Comparison of ENCODE assay signal across 8 cellular contexts in the genomic region with DNA sequence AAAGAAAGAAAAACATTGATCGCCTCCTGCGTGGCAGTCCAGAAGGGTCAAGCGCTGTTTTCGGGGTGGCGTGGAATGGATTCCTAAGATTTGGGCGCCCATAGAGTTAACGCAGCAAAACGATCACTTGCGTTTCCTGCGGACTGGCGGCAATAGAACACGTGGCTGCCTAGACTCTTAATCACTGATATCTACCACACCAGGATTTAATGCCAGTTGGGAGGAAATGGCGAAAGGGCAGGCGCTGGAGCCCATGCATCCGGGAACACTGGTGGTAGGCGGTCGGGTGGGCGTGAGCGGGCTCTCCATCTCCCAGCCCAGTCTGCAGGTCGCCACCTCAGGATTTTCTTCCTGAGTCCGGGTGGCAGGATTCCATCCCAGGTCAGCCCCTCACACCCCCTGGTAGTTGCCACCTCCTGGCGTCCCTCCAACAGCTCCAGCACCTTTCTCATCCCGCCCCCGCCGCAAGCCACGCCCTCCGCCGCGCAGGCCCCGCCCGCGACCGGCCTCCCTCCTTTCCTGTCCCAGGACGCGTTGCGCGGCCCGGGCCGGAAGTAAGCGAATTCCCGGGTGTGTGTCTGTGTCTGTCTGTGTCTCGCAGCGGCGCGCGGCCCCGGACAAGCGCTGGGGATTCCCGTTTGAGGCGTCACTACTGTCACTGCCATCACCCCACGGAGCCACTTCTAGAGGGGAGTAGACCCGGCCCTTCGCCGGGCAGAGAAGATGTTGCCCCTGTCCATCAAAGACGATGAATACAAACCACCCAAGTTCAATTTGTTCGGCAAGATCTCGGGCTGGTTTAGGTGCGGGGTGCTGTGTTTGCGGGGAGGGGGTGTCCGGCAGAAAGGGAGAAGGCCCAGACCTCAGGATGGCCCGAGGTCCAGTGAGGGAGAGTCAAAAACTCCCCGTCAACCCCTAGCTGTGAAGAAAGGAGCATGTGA. TPM values are rescaled to one million over a fixed set of nuclear protein-coding genes. Genes with fewer than 3 reads are reported as not detected.
DNase-seq lines count a peak whose midpoint lies in the region; ATAC-seq and TF ChIP-seq lines count a peak whose summit lies in the region.

A gene with protein sequence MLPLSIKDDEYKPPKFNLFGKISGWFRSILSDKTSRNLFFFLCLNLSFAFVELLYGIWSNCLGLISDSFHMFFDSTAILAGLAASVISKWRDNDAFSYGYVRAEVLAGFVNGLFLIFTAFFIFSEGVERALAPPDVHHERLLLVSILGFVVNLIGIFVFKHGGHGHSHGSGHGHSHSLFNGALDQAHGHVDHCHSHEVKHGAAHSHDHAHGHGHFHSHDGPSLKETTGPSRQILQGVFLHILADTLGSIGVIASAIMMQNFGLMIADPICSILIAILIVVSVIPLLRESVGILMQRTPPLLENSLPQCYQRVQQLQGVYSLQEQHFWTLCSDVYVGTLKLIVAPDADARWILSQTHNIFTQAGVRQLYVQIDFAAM (plus strand): TSS at position 551 of the 941 bp plus-strand sequence. CDS start 173 bp downstream, at position 724.

- peaks cover 6% of the 10 kb centered on the region for H3K4me1 ChIP-seq in iPS-18a (ENCODE audit: control insufficient read depth, low read depth, low read length)
- peaks cover 26% of the 10 kb centered on the region for H3K4me1 ChIP-seq in skeletal muscle satellite cell (ENCODE audit: control insufficient read depth, insufficient read depth, low read length)

- H3K9me3 ChIP-seq in iPS-18a (ENCODE audit: control insufficient read depth, low read depth, low read length) (no peaks in the 10 kb centered on the region), skeletal muscle satellite cell (replicated peaks; ENCODE audit: low read length) (no peaks in the 10 kb centered on the region)

- in situ Hi-C loops in ACHN (cut with HindIII; ENCODE audit: low pct_ligation_motif_present, low pct_unique_long_range_greater_than_20kb, low sequenced_read_pairs) = no loop called here
- in situ Hi-C loops in T47D (cut with HindIII; ENCODE audit: low pct_unique_long_range_greater_than_20kb, low sequenced_read_pairs) = no loop called here

- peak; percentile 89 for DNase-seq in ACHN
- DNase-seq in NCI-H2196 (lab: John Stamatoyannopoulos, UW; ENCODE audit: unreplicated experiment) = peak; percentile 89
- peak; percentile 41 to 94 for DNase-seq in T47D (ENCODE audit: low read depth in 1 of 2, low spot score in 1 of 2)

- peak within 1 kb of the TSS; percentile 94 for H3K4me2 ChIP-seq in skeletal muscle satellite cell (ENCODE audit: low read length)

- ATAC-seq in GM18868 (IDR thresholded peaks at IDR 0.05; ENCODE audit: unreplicated experiment) = peak; percentile 78
- peak; percentile 70 for ATAC-seq in HG03103 (IDR thresholded peaks at IDR 0.05; ENCODE audit: low read depth, unreplicated experiment)

- no peak for TF ChIP-seq CTCF in VCaP (conservative IDR thresholded peaks at IDR 0.05)

- H3K36me3 ChIP-seq in iPS-18a (ENCODE audit: control insufficient read depth, low read depth, low read length) (peaks cover 30% of the 10 kb centered on the region), skeletal muscle satellite cell (ENCODE audit: insufficient read depth, low read length) (peaks cover 24% of the 10 kb centered on the region)

- H3K27me3 ChIP-seq in iPS-18a (ENCODE audit: control insufficient read depth, insufficient read depth, low read length) = no peaks in the 10 kb centered on the region
- no peaks in the 10 kb centered on the region for H3K27me3 ChIP-seq in skeletal muscle satellite cell (ENCODE audit: control insufficient read depth, insufficient read depth, low read length)

- H3K9ac ChIP-seq in iPS-18a (ENCODE audit: low read length) (peak within 1 kb of the TSS; percentile 92), skeletal muscle satellite cell (ENCODE audit: low read depth, low read length) (peak within 1 kb of the TSS; percentile 94)

- H3K27ac ChIP-seq in VCaP = peak within 1 kb of the TSS; percentile 91
- peak within 1 kb of the TSS; percentile 54 for H3K27ac ChIP-seq in iPS-18a (ENCODE audit: low read length)

- H3K4me3 ChIP-seq in iPS-18a (ENCODE audit: low read length) = peak within 1 kb of the TSS; percentile 91
- peak within 1 kb of the TSS; percentile 77 for H3K4me3 ChIP-seq in skeletal muscle satellite cell (ENCODE audit: low read length)

RNA-seq across cellular contexts. Expression of the gene that starts here (rescaled TPM):
- 40.6 and 43.6 TPM in 2 replicates for total RNA-seq in skeletal muscle satellite cell (2012; rRNA removed)

Comparison
In these comparisons a context has a peak if more than half of its experiments do, and no peak if none do; other contexts are left out.
1. Peak in every context shown above with its lines: DNase-seq, ATAC-seq, H3K4me3 ChIP-seq and H3K27ac ChIP-seq.